Comparison of ENCODE assay signal across 1 cellular context in the genomic region with DNA sequence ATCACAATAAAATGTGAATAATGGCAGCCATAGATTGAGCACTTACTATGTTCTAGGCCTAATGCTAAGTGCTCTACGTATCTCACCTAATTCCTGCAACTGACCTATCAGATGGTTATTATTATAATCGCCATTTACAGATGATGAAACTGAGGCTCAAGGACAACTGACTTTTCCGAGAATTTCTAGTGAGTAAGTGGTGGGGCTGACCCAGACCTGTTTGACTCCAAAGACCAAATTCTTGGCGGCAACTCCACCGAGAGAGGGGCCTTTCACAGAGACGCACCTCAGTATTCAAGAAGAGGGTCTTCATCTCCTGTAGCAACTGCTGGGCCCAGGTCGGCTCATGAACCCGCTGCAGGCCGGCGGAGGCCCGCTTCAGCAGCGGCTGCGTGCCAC.
TF ChIP-seq lines count a peak whose summit lies in the region.

No MANE protein-coding gene starts in this region.

TF ChIP-seq in HCT116, 20 proteins besides CTCF, POLR2A, EP300 and RAD21 (continued from another document):
- TF ChIP-seq REST (IDR thresholded peaks at IDR 0.05; ENCODE audit: low read depth) (no peak), JUND (IDR thresholded peaks at IDR 0.05) (no peak), POLR2AphosphoS5 (IDR thresholded peaks at IDR 0.05; ENCODE audit: low read depth, low read length) (no peak), SP1 (IDR thresholded peaks at IDR 0.05; ENCODE audit: low read depth) (no peak), CBX3 (IDR thresholded peaks at IDR 0.05; ENCODE audit: low read depth) (no peak), ZNF274 (IDR thresholded peaks at IDR 0.05; ENCODE audit: low read depth, low read length) (no peak)
- TF ChIP-seq, protein P1, sequence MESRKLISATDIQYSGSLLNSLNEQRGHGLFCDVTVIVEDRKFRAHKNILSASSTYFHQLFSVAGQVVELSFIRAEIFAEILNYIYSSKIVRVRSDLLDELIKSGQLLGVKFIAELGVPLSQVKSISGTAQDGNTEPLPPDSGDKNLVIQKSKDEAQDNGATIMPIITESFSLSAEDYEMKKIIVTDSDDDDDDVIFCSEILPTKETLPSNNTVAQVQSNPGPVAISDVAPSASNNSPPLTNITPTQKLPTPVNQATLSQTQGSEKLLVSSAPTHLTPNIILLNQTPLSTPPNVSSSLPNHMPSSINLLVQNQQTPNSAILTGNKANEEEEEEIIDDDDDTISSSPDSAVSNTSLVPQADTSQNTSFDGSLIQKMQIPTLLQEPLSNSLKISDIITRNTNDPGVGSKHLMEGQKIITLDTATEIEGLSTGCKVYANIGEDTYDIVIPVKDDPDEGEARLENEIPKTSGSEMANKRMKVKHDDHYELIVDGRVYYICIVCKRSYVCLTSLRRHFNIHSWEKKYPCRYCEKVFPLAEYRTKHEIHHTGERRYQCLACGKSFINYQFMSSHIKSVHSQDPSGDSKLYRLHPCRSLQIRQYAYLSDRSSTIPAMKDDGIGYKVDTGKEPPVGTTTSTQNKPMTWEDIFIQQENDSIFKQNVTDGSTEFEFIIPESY (IDR thresholded peaks at IDR 0.05; ENCODE audit: extremely low read depth, insufficient replicate concordance, low read length) = no peak
- TF ChIP-seq, protein P2, sequence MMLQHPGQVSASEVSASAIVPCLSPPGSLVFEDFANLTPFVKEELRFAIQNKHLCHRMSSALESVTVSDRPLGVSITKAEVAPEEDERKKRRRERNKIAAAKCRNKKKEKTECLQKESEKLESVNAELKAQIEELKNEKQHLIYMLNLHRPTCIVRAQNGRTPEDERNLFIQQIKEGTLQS (IDR thresholded peaks at IDR 0.05) = no peak
